In the genomic region with DNA sequence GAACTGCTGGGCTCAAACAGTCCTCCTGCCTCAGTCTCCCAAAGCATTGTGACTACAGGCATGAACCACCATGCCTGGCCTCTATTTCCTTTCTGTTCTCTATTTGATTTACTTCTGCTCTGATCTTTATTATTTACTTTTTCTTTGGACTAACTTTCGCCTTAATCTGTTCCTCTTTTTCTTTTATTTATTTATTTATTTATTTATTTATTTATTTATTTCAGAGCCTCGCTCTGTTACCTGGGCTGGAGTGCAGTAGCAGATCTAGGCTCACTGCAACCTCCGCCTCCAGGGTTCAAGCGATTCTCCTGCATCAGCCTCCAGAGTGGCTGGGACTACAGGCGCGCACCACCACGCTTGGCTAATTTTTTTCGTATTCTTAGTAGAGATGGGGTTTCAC, we compare ENCODE assay signal across 35 cellular contexts.
"Had no signal": no experiment of that assay in that cellular context is flagged by ENCODE, and none has a peak within 500 bp of the region (broad histone marks: within the 10 kb centered on the region; RNA-seq: fewer than 3 reads in every experiment).

No MANE protein-coding gene starts in this region.

- DNase-seq: Karpas-422, Kasumi-1, MG63, MM.1S, MV-4-11, NCI-H1048, NCI-H1092, NCI-H1092 treated with DMSO at 0.1 percent for 48 hours, NCI-H1105, NCI-H1105 treated with DMSO at 0.1 percent for 48 hours, NCI-H1417, NCI-H1417 treated with DMSO at 0.1 percent for 48 hours, NCI-H1436, NCI-H1436 treated with DMSO at 0.1 percent for 48 hours, NCI-H146, NCI-H1694, NCI-H1694 treated with DMSO at 0.1 percent for 48 hours, NCI-H187, NCI-H187 treated with DMSO at 0.1 percent for 48 hours, NCI-H1930, NCI-H2029, NCI-H2029 treated with DMSO at 0.1 percent for 48 hours, NCI-H2081, NCI-H2081 treated with DMSO at 0.1 percent for 48 hours, NCI-H2107, NCI-H2171, NCI-H2171 treated with DMSO at 0.1 percent for 48 hours, NCI-H2227 treated with DMSO at 0.1 percent for 48 hours, NCI-H226, NCI-H345, NCI-H446, NCI-H446 treated with DMSO at 0.1 percent for 48 hours, NCI-H510A, NCI-H510A treated with DMSO at 0.1 percent for 48 hours, NCI-H524 had no signal

- H3K36me3 ChIP-seq: MG63 had no signal

- H3K4me3 ChIP-seq: MG63 had no signal
